Comparison of ENCODE assay signal across 18 cellular contexts in the genomic region with DNA sequence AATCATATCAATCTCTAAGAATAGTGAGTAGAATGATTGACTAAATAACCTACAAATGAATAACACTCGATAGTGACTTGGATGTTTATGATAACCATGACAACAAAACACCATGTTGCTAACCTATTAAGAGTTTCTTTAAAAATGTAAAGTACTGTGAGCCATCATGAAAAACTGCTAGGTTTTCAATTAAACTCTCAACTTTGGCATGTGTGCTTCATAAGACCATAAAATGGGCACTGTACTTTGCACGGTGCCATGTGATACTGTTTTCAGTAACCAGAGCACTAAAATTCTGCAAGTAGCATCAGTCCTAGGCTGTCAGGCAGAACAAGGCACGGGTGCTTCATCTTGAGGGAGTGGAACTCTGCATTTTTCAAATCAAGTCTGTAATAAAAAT.
"Had no signal": no experiment of that assay in that cellular context is flagged by ENCODE, and none has a peak within 500 bp of the region (broad histone marks: within the 10 kb centered on the region; RNA-seq: fewer than 3 reads in every experiment).

No MANE protein-coding gene starts in this region.

- DNase-seq: activated CD4-positive, alpha-beta memory T cell treated with anti-CD3 and anti-CD28 coated beads for 36 hours; activated CD4-positive, alpha-beta T cell treated with anti-CD3 and anti-CD28 coated beads for 48 hours; activated effector memory CD4-positive, alpha-beta T cell treated with Interleukin-2 at 50 U/mL for 16 hours; activated naive CD4-positive, alpha-beta T cell treated with anti-CD3 and anti-CD28 coated beads, Interleukin-2, amount 10 ng/mL, durations not matched to agents 7 days and 5 days; activated T-cell treated with anti-CD3 and anti-CD28 coated beads, Interleukin-2, amount 50 U/mL, for 72 hours; effector CD4-positive, alpha-beta T cell; gastrocnemius medialis; lower lobe of right lung; naive B cell; occipital lobe; retina; stimulated activated CD4-positive, alpha-beta T cell treated with anti-CD3 and anti-CD28 coated beads, Interleukin-2, amount 100 ng/mL, for 48 hours; stimulated activated CD8-positive, alpha-beta memory T cell treated with anti-CD3 and anti-CD28 coated beads, Interleukin-4, amount 100 ng/mL, for 48 hours; stimulated activated naive B cell treated with anti-CD40 and anti-IgM and Interleukin-4, amounts not matched to agents 10 μg/mL and 1 μg/mL and 100 μg/mL, for 72 hours; T1000; transverse colon had no signal

- H3K4me1 ChIP-seq: gastrocnemius medialis, transverse colon, vagina had no signal

- H3K27ac ChIP-seq: gastrocnemius medialis, lower lobe of right lung, transverse colon, vagina had no signal

- H3K4me3 ChIP-seq: gastrocnemius medialis, lower lobe of right lung, transverse colon, vagina had no signal

- H3K9me3 ChIP-seq: gastrocnemius medialis, lower lobe of right lung, transverse colon, vagina had no signal

- ATAC-seq: activated T-cell treated with anti-CD3 and anti-CD28 coated beads, Interleukin-2, amount 50 U/mL, for 72 hours; gastrocnemius medialis; left lobe of liver; lower lobe of right lung; stimulated activated naive B cell treated with anti-CD40 and anti-IgM and Interleukin-4, amounts not matched to agents 10 μg/mL and 1 μg/mL and 100 μg/mL, for 72 hours had no signal

- H3K36me3 ChIP-seq: gastrocnemius medialis, lower lobe of right lung, transverse colon, vagina had no signal

- H3K27me3 ChIP-seq: gastrocnemius medialis, transverse colon, vagina had no signal
